8 cellular contexts compared by ENCODE assay signal in genomic region chr1:167714851-167715652, GRCh38. TPM values are rescaled to one million over a fixed set of nuclear protein-coding genes. Genes with fewer than 3 reads are reported as not detected.
DNase-seq lines count a peak whose midpoint lies in the region; ATAC-seq, FAIRE-seq and TF ChIP-seq lines count a peak whose summit lies in the region.

No MANE protein-coding gene starts in this region.

- H3K36me3 Mint-ChIP-seq in HFFc6 (ENCODE audit: low read depth), result no peaks in the 10 kb centered on the region
- no peaks in the 10 kb centered on the region for H3K36me3 Mint-ChIP-seq in activated naive CD8-positive, alpha-beta T cell

- peak overlapping the region; percentile 89 for H3K4me3 Mint-ChIP-seq in HFFc6
- H3K4me3 Mint-ChIP-seq in activated naive CD8-positive, alpha-beta T cell, result peak overlapping the region; percentile 97

- TF ChIP-seq CTCF in HFFc6 (IDR thresholded peaks at IDR 0.05), result peak; percentile 92
- peak; percentile 47 to 78 (median 60) for TF ChIP-seq CTCF in pancreas (IDR thresholded peaks at IDR 0.05)
- TF ChIP-seq CTCF in tibial artery (IDR thresholded peaks at IDR 0.05), result peak; percentile 75 to 86

- peak overlapping the region; percentile 95 for H3K9ac ChIP-seq in SK-N-MC (ENCODE audit: insufficient read length)

- peak; percentile 67 to 81 (median 74) for ATAC-seq in pancreas

- H3K9me3 ChIP-seq in SK-N-MC (ENCODE audit: low read depth, low read length) (peaks cover 4% of the 10 kb centered on the region), pancreas (no peaks in the 10 kb centered on the region), tibial artery (no peaks in the 10 kb centered on the region)

- peaks cover 43% of the 10 kb centered on the region for H3K4me1 Mint-ChIP-seq in HFFc6 (ENCODE audit: low read depth)
- peaks cover 42% of the 10 kb centered on the region for H3K4me1 Mint-ChIP-seq in activated naive CD8-positive, alpha-beta T cell (ENCODE audit: low read depth)

- WGBS in pancreas, 2 donors, result 1% methylated on average over 30 of the region's 30 CpGs

- H3K27me3 ChIP-seq in pancreas (no peaks in the 10 kb centered on the region), tibial artery (no peaks in the 10 kb centered on the region)

- H3K9me3 Mint-ChIP-seq in HFFc6, result no peaks in the 10 kb centered on the region
- H3K9me3 Mint-ChIP-seq in activated naive CD8-positive, alpha-beta T cell (ENCODE audit: low read depth), result no peaks in the 10 kb centered on the region

- H3K4me3 ChIP-seq in SK-N-MC, result peak overlapping the region; percentile 99
- H3K4me3 ChIP-seq in pancreas, result peak overlapping the region; percentile 47 to 68 (median 62)
- H3K4me3 ChIP-seq in tibial artery, result peak overlapping the region; percentile 63 to 82

- peaks cover 10% of the 10 kb centered on the region for H3K27me3 Mint-ChIP-seq in HFFc6 (ENCODE audit: insufficient read depth)
- no peaks in the 10 kb centered on the region for H3K27me3 Mint-ChIP-seq in activated naive CD8-positive, alpha-beta T cell

- peak overlapping the region; percentile 92 for H3K27ac Mint-ChIP-seq in HFFc6
- H3K27ac Mint-ChIP-seq in activated naive CD8-positive, alpha-beta T cell, result peak overlapping the region; percentile 86

- intact Hi-C loops in head of caudate nucleus (cut with DNase I), result loop anchor here (5.0 kb wide), 1 partner anchor 222 kb away; the partner anchor contains the start of genes DCAF6 and MPC2
- intact Hi-C loops in pancreas (cut with DNase I), result no loop called here
- intact Hi-C loops in tibial artery (cut with DNase I; ENCODE audit: low total_unique reads), result no loop called here

- peak overlapping the region; percentile 94 for H3K27ac ChIP-seq in SK-N-MC
- peak overlapping the region; percentile 73 to 87 (median 81) for H3K27ac ChIP-seq in pancreas
- peak overlapping the region; percentile 83 to 85 for H3K27ac ChIP-seq in tibial artery

- H3K4me1 ChIP-seq in pancreas, result no peaks in the 10 kb centered on the region
- H3K4me1 ChIP-seq in tibial artery, result peaks cover 0 to 21% (median 9%) of the 10 kb centered on the region in 4 donors

- peak; percentile 75 for FAIRE-seq in pancreas (lab: Jason Lieb, UNC)

- H3K36me3 ChIP-seq in SK-N-MC (ENCODE audit: insufficient read depth, low read length) (no peaks in the 10 kb centered on the region), pancreas (no peaks in the 10 kb centered on the region), tibial artery (no peaks in the 10 kb centered on the region)

- DNase-seq in GM04503 (ENCODE audit: low read depth) (peak; percentile 47), HFFc6 (peak; percentile 73), MV-4-11 (lab: John Stamatoyannopoulos, UW) (peak; percentile 87), SK-N-MC (ENCODE audit: low read depth, low spot score) (peak; percentile 92), head of caudate nucleus (peak; percentile 63 to 96 (median 89)), pancreas (peak in 5 of 6 donors; percentile 74 to 90 (median 80)), tibial artery (peak; percentile 89 to 92)

RNA-seq across cellular contexts. Expression of gene MPZL1, which starts 6.7 kb away (rescaled TPM):
- 100 to 1,000 TPM; 147 to 188 (median 183) TPM for total RNA-seq in HFFc6 (2021; fragmentation: NEBNext Ultra II Directional; extraction: Animal tissue kit (Norgen Biotek cat#: 25700))
- total RNA-seq in pancreas, result 10 to 100 TPM; 17.3 to 46.6 (median 23.5) TPM
- 1 to 10 TPM; 6.3 to 9.3 TPM for polyA plus RNA-seq in pancreas

Comparison
In these comparisons a context has a peak if more than half of its experiments do, and no peak if none do; other contexts are left out.
1. Peak in every context shown above with its lines: DNase-seq, ATAC-seq, H3K4me3 ChIP-seq and H3K27ac ChIP-seq.